In the genomic region with DNA sequence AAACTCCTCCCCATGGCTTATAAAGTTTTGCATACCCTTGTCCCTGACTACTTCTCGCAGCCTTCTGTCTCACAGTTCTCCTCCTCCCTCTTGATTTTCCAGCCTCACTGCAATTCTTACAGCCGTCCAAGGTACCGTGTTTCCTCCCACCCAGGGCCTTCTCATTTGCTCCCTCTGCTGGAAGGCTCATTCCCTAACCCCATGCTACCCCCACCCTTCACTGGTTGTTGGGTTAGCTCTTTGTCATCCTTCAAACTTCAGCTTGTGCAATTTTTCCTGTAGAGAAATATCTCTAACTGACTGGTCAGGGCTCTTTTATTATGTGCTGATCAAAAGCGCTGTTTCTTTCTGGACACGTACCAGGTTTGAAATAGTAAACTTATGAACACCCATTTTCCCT, we compare ENCODE assay signal across 10 cellular contexts.
DNase-seq lines count a peak whose midpoint lies in the region; TF ChIP-seq lines count a peak whose summit lies in the region.
"Had no signal": no experiment of that assay in that cellular context is flagged by ENCODE, and none has a peak within 500 bp of the region (broad histone marks: within the 10 kb centered on the region; RNA-seq: fewer than 3 reads in every experiment).

No MANE protein-coding gene starts in this region.

- no peaks in the 10 kb centered on the region for H4K20me1 ChIP-seq in PC-9 (ENCODE audit: insufficient read depth)

- DNase-seq in BE2C (peak; percentile 38), HAP-1 (ENCODE audit: low spot score in 2 of 2) (peak; percentile 3 to 40), SW480 (ENCODE audit: low spot score) (peak; percentile 6), islet precursor cell (peak; percentile 66), NCI-H2227 (lab: John Stamatoyannopoulos, UW; ENCODE audit: unreplicated experiment) (no peak), PC-9 (no peak)
- DNase-seq in central memory CD4-positive, alpha-beta T cell, result no peak
- DNase-seq in stimulated activated naive CD4-positive, alpha-beta T cell treated with Interleukin-2 at 50 U/mL for 16 hours (lab: John Stamatoyannopoulos, UW), result no peak
- DNase-seq: activated naive CD4-positive, alpha-beta T cell treated with anti-CD3 and anti-CD28 coated beads, Interleukin-2, amount 50 U/mL, for 16 hours; stimulated activated CD4-positive, alpha-beta T cell treated with anti-CD3 and anti-CD28 coated beads, Interleukin-12 subunit alpha, Interleukin-12 subunit beta, amount 100 ng/mL, for 4 hours had no signal

- no peaks in the 10 kb centered on the region for H3K79me2 ChIP-seq in PC-9 (ENCODE audit: low read depth)

- TF ChIP-seq CTCF in BE2C (IDR thresholded peaks at IDR 0.05; ENCODE audit: low read depth, low read length) (peak; percentile 81), PC-9 (conservative IDR thresholded peaks at IDR 0.05) (no peak)

- no peaks in the 10 kb centered on the region for H3F3A ChIP-seq in PC-9 (ENCODE audit: insufficient read depth, low read depth)

- H3K9me2 ChIP-seq in PC-9 (ENCODE audit: insufficient read depth), result no peaks in the 10 kb centered on the region

- in situ Hi-C loops in HAP-1 (cut with MboI; ENCODE audit: low sequenced_read_pairs), result no loop called here

- H3K4me2 ChIP-seq in PC-9, result no peak overlapping the region

- no peak overlapping the region for H3K4me3 ChIP-seq in BE2C (ENCODE audit: low read depth, low read length)
- no peak overlapping the region for H3K4me3 ChIP-seq in HAP-1
- H3K4me3 ChIP-seq in PC-9, result no peak overlapping the region

- H3K4me1 ChIP-seq in BE2C (peaks cover 15% of the 10 kb centered on the region; the same call in 1 of the 2 replicates), HAP-1 (peaks cover 6% of the 10 kb centered on the region; the same call in 1 of the 2 replicates), PC-9 (replicated peaks; ENCODE audit: insufficient read depth) (no peaks in the 10 kb centered on the region)

- POLR2A ChIA-PET in PC-9 (lab: Charles Lee; ENCODE audit: unreplicated experiment), result no interaction called here

- intact Hi-C loops in PC-9 (cut with micrococcal nuclease; ENCODE audit: unreplicated experiment), result no loop called here

- CTCF ChIA-PET in PC-9 (lab: Charles Lee), result no interaction called here

- BruUV-seq in PC-9 (replicated peaks; lab: Mats Ljungman, UMichigan), result no TSS peak

- H3K27ac ChIP-seq in PC-9, result no peak overlapping the region

- H3K9me3 ChIP-seq in BE2C (no peaks in the 10 kb centered on the region), HAP-1 (peaks cover 4% of the 10 kb centered on the region), PC-9 (ENCODE audit: insufficient read depth, low read depth) (no peaks in the 10 kb centered on the region)

- H3K27me3 ChIP-seq in BE2C (no peaks in the 10 kb centered on the region), HAP-1 (ENCODE audit: low read depth) (peaks cover 2% of the 10 kb centered on the region; the same call in 1 of the 2 replicates), PC-9 (ENCODE audit: insufficient read depth, low read depth) (no peaks in the 10 kb centered on the region)

- H2AFZ ChIP-seq in PC-9, result no peak overlapping the region

- no peaks in the 10 kb centered on the region for H3K36me3 ChIP-seq in BE2C
- H3K36me3 ChIP-seq in HAP-1 (replicated peaks), result no peaks in the 10 kb centered on the region
- H3K36me3 ChIP-seq in PC-9 (ENCODE audit: low read depth), result no peaks in the 10 kb centered on the region

Comparison
In these comparisons a context has a peak if more than half of its experiments do, and no peak if none do; other contexts are left out.
1. DNase-seq: peak in BE2C (single experiment), HAP-1 (2 of 2), SW480 (single experiment) and islet precursor cell (single experiment); none in NCI-H2227 (single experiment), central memory CD4-positive, alpha-beta T cell (single experiment), PC-9 (0 of 2) and stimulated activated naive CD4-positive, alpha-beta T cell treated with Interleukin-2 at 50 U/mL for 16 hours (single experiment).